Comparison of ENCODE assay signal across 27 cellular contexts in genomic region chr11:32485733-32486132, GRCh38. TPM values are rescaled to one million over a fixed set of nuclear protein-coding genes. Genes with fewer than 3 reads are reported as not detected.
"Had no signal": no experiment of that assay in that cellular context is flagged by ENCODE, and none has a peak within 500 bp of the region (broad histone marks: within the 10 kb centered on the region; RNA-seq: fewer than 3 reads in every experiment).

No MANE protein-coding gene starts in this region.

- H3K4me1 Mint-ChIP-seq: endodermal cell had no signal

- H3K27me3 ChIP-seq: dorsolateral prefrontal cortex, esophagus squamous epithelium, gastrocnemius medialis, heart right ventricle, left lung had no signal

- H3K27ac ChIP-seq: coronary artery, dorsolateral prefrontal cortex, epithelial cell of prostate, esophagus squamous epithelium, gastrocnemius medialis, heart right ventricle, left lung, lower lobe of right lung had no signal

- H3K36me3 ChIP-seq: esophagus squamous epithelium, gastrocnemius medialis, heart right ventricle, left lung, lower lobe of right lung had no signal

- ATAC-seq: effector memory CD8-positive, alpha-beta T cell; esophagus mucosa; gastrocnemius medialis; heart right ventricle; left cardiac atrium; left lung; left ventricle myocardium superior; lower lobe of right lung had no signal

- H3K9me3 ChIP-seq: esophagus squamous epithelium, gastrocnemius medialis, heart right ventricle, left lung, lower lobe of right lung had no signal

- H3K4me3 Mint-ChIP-seq: effector memory CD8-positive, alpha-beta T cell; endodermal cell had no signal

- H3K4me1 ChIP-seq: esophagus squamous epithelium, gastrocnemius medialis, heart right ventricle, left lung, lower lobe of right lung had no signal

- H3K4me3 ChIP-seq: coronary artery, dorsolateral prefrontal cortex, esophagus squamous epithelium, gastrocnemius medialis, heart right ventricle, left lung, lower lobe of right lung had no signal

- DNase-seq: dermis blood vessel endothelial cell; dorsolateral prefrontal cortex; effector CD8-positive, alpha-beta T cell; effector memory CD8-positive, alpha-beta T cell; endodermal cell; erythroblast; esophagus squamous epithelium; foreskin fibroblast; foreskin melanocyte; gastrocnemius medialis; glutamatergic neuron; head of caudate nucleus; heart right ventricle; hippocampal formation; left cardiac atrium; left lung; left ventricle myocardium superior; lower lobe of right lung; mesenchymal stem cell; midbrain had no signal

- H3K9me3 Mint-ChIP-seq: effector memory CD8-positive, alpha-beta T cell; endodermal cell had no signal

- H3K27ac Mint-ChIP-seq: effector memory CD8-positive, alpha-beta T cell; endodermal cell had no signal

RNA-seq across cellular contexts. Expression of gene WT1, which starts 50.4 kb away (rescaled TPM):
- total RNA-seq: dermis blood vessel endothelial cell, esophagus mucosa, esophagus squamous epithelium, gastrocnemius medialis, lower leg skin, lung microvascular endothelial cell, mononuclear cell had no signal
- polyA plus RNA-seq: keratinocyte had no signal
